10 cellular contexts compared by ENCODE assay signal in genomic region chr2:47057732-47058012, GRCh38.
DNase-seq lines count a peak whose midpoint lies in the region; TF ChIP-seq lines count a peak whose summit lies in the region.
"Had no signal": no experiment of that assay in that cellular context is flagged by ENCODE, and none has a peak within 500 bp of the region (broad histone marks: within the 10 kb centered on the region; RNA-seq: fewer than 3 reads in every experiment).

No MANE protein-coding gene starts in this region.

- H3K23ac ChIP-seq in trophoblast cell (ENCODE audit: low read length), result no peak overlapping the region

- peak overlapping the region; percentile 87 for H3K4me2 ChIP-seq in BLaER1
- no peak overlapping the region for H3K4me2 ChIP-seq in trophoblast cell (ENCODE audit: low read length)

- H3K4me1 ChIP-seq in BLaER1 (peaks cover 94% of the 10 kb centered on the region), NT2/D1 (ENCODE audit: insufficient read depth, insufficient read length) (peaks cover 26% of the 10 kb centered on the region), trophoblast cell (ENCODE audit: control insufficient read depth in 1 of 2, insufficient read depth in 2 of 2, low read length in 2 of 2) (peaks cover 10 to 20% of the 10 kb centered on the region in 2 experiments)

- H3K27me3 Mint-ChIP-seq in endothelial cell (ENCODE audit: unreplicated experiment), result peaks cover 13% of the 10 kb centered on the region

- H4K91ac ChIP-seq in trophoblast cell (ENCODE audit: low read depth, low read length), result no peak overlapping the region

- H2AFZ ChIP-seq in trophoblast cell (ENCODE audit: insufficient read depth, low read length, poor library complexity), result no peak overlapping the region

- peak overlapping the region; percentile 2 for H3K27ac Mint-ChIP-seq in endothelial cell (ENCODE audit: unreplicated experiment)

- no peak overlapping the region for H4K8ac ChIP-seq in trophoblast cell (ENCODE audit: low read depth, low read length)

- no peaks in the 10 kb centered on the region for H3K9me3 Mint-ChIP-seq in endothelial cell (ENCODE audit: unreplicated experiment)

- H4K12ac ChIP-seq in trophoblast cell (ENCODE audit: low read depth, low read length), result no peak overlapping the region

- H3K27me3 ChIP-seq in BLaER1 (no peaks in the 10 kb centered on the region), NT2/D1 (ENCODE audit: insufficient read depth, insufficient read length) (no peaks in the 10 kb centered on the region), trophoblast cell (ENCODE audit: insufficient read depth, low read length) (no peaks in the 10 kb centered on the region)

- H2AK5ac ChIP-seq in trophoblast cell (ENCODE audit: low read length), result no peak overlapping the region

- H3K4me3 ChIP-seq in BLaER1 (peak overlapping the region; percentile 53), NT2/D1 (ENCODE audit: insufficient read length, low read depth) (no peak overlapping the region), trophoblast cell (ENCODE audit: low read depth, low read length) (no peak overlapping the region)

- no peak overlapping the region for H3K4ac ChIP-seq in trophoblast cell (ENCODE audit: low read depth, low read length)

- H3K79me1 ChIP-seq in trophoblast cell (ENCODE audit: low read length), result peaks cover 4% of the 10 kb centered on the region

- no CpG with 5 or more reads among the region's 1 CpG for WGBS in trophoblast cell (ENCODE audit: extremely low coverage, insufficient coverage, insufficient read length)

- peaks cover 18% of the 10 kb centered on the region for H3K4me1 Mint-ChIP-seq in endothelial cell (ENCODE audit: unreplicated experiment)

- H3K9ac ChIP-seq in BLaER1 (peak overlapping the region; percentile 68), NT2/D1 (ENCODE audit: insufficient read length, low read depth) (peak overlapping the region; percentile 50), trophoblast cell (ENCODE audit: low read length) (no peak overlapping the region)

- no peak overlapping the region for H2BK120ac ChIP-seq in trophoblast cell (ENCODE audit: insufficient read depth, low read length, poor library complexity)

- no peak for DNase-seq in NT2/D1 (ENCODE audit: low read depth, low spot score)
- no peak for DNase-seq in endothelial cell (ENCODE audit: low spot score)
- no peak for DNase-seq in trophoblast cell
- no peak for DNase-seq in AG08395 (ENCODE audit: low spot score)
- no peak for DNase-seq in nucleus accumbens (lab: John Stamatoyannopoulos, UW)
- DNase-seq in hippocampal formation (lab: John Stamatoyannopoulos, UW), result no peak
- DNase-seq in AML-193 (lab: John Stamatoyannopoulos, UW), result no peak
- DNase-seq: activated T-cell treated with anti-CD3 and anti-CD28 coated beads for 4 hours, MM.1S had no signal

- no peak overlapping the region for H2BK12ac ChIP-seq in trophoblast cell (ENCODE audit: low read length)

- peak overlapping the region; percentile 4 for H3K14ac ChIP-seq in trophoblast cell (ENCODE audit: low read length)

- no peaks in the 10 kb centered on the region for H3K9me3 ChIP-seq in BLaER1
- no peaks in the 10 kb centered on the region for H3K9me3 ChIP-seq in NT2/D1 (ENCODE audit: insufficient read depth, low read length)
- no peaks in the 10 kb centered on the region for H3K9me3 ChIP-seq in trophoblast cell (ENCODE audit: insufficient read depth, low read depth, low read length)

- no peaks in the 10 kb centered on the region for H3K36me3 Mint-ChIP-seq in endothelial cell (ENCODE audit: low read depth, unreplicated experiment)

- no peak for TF ChIP-seq CTCF in endothelial cell (IDR thresholded peaks at IDR 0.05; ENCODE audit: unreplicated experiment)

- no peaks in the 10 kb centered on the region for H3K79me2 ChIP-seq in trophoblast cell (ENCODE audit: control insufficient read depth, insufficient read depth, low read length, poor library complexity)

- peaks cover 73% of the 10 kb centered on the region for H3K36me3 ChIP-seq in BLaER1
- H3K36me3 ChIP-seq in NT2/D1 (ENCODE audit: insufficient read depth, insufficient read length, low read length), result peaks cover 28% of the 10 kb centered on the region
- H3K36me3 ChIP-seq in trophoblast cell (ENCODE audit: control insufficient read depth in 1 of 2, insufficient read depth in 2 of 2, low read length in 2 of 2), result peaks cover 15 to 33% of the 10 kb centered on the region in 2 experiments

- H4K20me1 ChIP-seq in BLaER1, result peaks cover 100% of the 10 kb centered on the region

- H2BK5ac ChIP-seq in trophoblast cell (ENCODE audit: low read depth, low read length, poor library complexity), result no peak overlapping the region

- H3K27ac ChIP-seq in BLaER1 (peak overlapping the region; percentile 85), trophoblast cell (ENCODE audit: low read depth, low read length) (peak overlapping the region; percentile 9)

- H3K18ac ChIP-seq in trophoblast cell (ENCODE audit: low read length), result no peak overlapping the region

- H3K4me3 Mint-ChIP-seq in endothelial cell (ENCODE audit: unreplicated experiment), result no peak overlapping the region
